7 cellular contexts compared by ENCODE assay signal in the genomic region with DNA sequence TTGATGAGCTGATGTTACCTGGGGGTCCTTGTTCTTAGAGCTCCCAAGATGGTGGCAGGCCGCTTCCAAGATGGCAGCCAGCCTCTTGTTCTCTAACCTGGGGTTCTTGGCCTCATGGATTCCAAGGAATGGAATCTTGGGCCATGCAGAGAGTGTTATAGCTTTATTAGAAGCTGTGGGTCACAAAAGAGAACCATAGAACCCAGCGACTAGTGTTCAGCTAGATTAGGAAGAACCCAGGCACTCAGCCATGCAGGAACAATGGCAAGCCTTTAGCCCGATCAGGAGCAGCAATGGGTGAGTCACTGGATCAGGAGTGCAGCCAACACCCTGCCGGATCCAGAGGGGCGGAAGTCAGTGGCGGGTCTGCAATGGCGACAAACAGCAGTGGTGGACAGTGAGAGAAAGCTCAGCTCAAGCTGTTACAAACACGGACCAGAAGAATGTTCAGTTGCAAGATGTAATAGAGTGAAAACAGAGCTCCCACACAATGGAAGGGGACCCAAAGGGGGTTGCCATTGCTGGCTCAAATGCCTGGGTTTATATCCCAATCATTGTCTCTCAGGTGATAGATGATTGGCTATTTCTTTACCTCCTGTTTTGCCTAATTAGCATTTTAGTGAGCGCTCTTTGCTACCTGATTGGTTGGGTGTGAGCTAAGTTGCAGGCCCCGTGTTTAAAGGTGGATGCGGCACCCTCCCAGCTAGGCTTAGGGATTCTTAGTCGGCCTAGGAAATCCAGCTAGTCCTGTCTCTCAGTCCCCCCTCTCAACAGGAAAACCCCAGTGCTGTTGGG. TPM values are rescaled to one million over a fixed set of nuclear protein-coding genes. Genes with fewer than 3 reads are reported as not detected.
DNase-seq lines count a peak whose midpoint lies in the region; ATAC-seq and TF ChIP-seq lines count a peak whose summit lies in the region.
"Not testable (repeated sequence)": the region's sequence is repeated elsewhere in the genome, so short reads cannot be mapped to it uniquely, and the experiment has no call there.

No MANE protein-coding gene starts in this region.

- H3K36me3 Mint-ChIP-seq in brain: not testable (repeated sequence)

- not testable (repeated sequence) for H3K9me3 ChIP-seq in RWPE2 (ENCODE audit: severe bottlenecking); esophagus squamous epithelium; heart right ventricle

- H3K4me1 ChIP-seq in RWPE2 (ENCODE audit: insufficient read depth, poor library complexity, severe bottlenecking) (peaks cover 12% of the 10 kb centered on the region), esophagus squamous epithelium (peaks cover 0 to 38% (median 12%) of the 10 kb centered on the region in 3 donors), heart right ventricle (peaks cover 0 to 22% (median 11%) of the 10 kb centered on the region in 9 donors)

- not testable (repeated sequence) for H3K4me3 Mint-ChIP-seq in brain

- H3K9me3 Mint-ChIP-seq in brain: not testable (repeated sequence)

- H3K27ac ChIP-seq in RWPE2 (ENCODE audit: poor library complexity, severe bottlenecking): not testable (repeated sequence)
- H3K27ac ChIP-seq in esophagus squamous epithelium (peak overlapping the region in 3 of 4 donors; percentile 10 to 49 (median 31)), heart right ventricle (peak overlapping the region in 7 of 10 donors; percentile 27 to 70 (median 51))

- DNase-seq in ELR (ENCODE audit: low read depth): peak; percentile 50
- not testable (repeated sequence) for DNase-seq in RWPE2 (ENCODE audit: low spot score); esophagus squamous epithelium (lab: John Stamatoyannopoulos, UW)
- peak; percentile 72 to 84 for DNase-seq in heart right ventricle
- DNase-seq in midbrain (lab: John Stamatoyannopoulos, UW): peak; percentile 71
- peak; percentile 56 for DNase-seq in renal cortical epithelial cell (ENCODE audit: low read depth)

- ATAC-seq in RWPE2 (ENCODE audit: low read depth) (peak; percentile 52; the same call in 2 of the 3 replicates), heart right ventricle (peak; percentile 83 to 95 (median 92))

- WGBS in esophagus squamous epithelium, 2 donors: 50 to 59% methylated on average over 8 to 11 of the region's 12 CpGs
- 66 to 73% methylated on average over 12 of the region's 12 CpGs for WGBS in heart right ventricle, 2 donors

- TF ChIP-seq POLR2A in esophagus squamous epithelium (IDR thresholded peaks at IDR 0.05): not testable (repeated sequence)

- H3K27me3 ChIP-seq in RWPE2 (ENCODE audit: insufficient read depth, poor library complexity, severe bottlenecking); esophagus squamous epithelium; heart right ventricle: not testable (repeated sequence)

- not testable (repeated sequence) for H3K27me3 Mint-ChIP-seq in brain

- peak overlapping the region in 3 of 5 experiments; percentile 24 to 76 (median 55) for H3K27ac Mint-ChIP-seq in brain

- TF ChIP-seq CTCF in RWPE2 (IDR thresholded peaks at IDR 0.05; ENCODE audit: poor library complexity, severe bottlenecking); brain (conservative IDR thresholded peaks at IDR 0.05); esophagus squamous epithelium (IDR thresholded peaks at IDR 0.05): not testable (repeated sequence)
- TF ChIP-seq CTCF in heart right ventricle (IDR thresholded peaks at IDR 0.05): peak in 2 of 9 donors; percentile 18 to 19

- not testable (repeated sequence) for H3K4me3 ChIP-seq in RWPE2 (ENCODE audit: severe bottlenecking); esophagus squamous epithelium; heart right ventricle

- H3K4me1 Mint-ChIP-seq in brain: peaks cover 15% of the 10 kb centered on the region

- not testable (repeated sequence) for H3K36me3 ChIP-seq in RWPE2 (ENCODE audit: low read depth); esophagus squamous epithelium; heart right ventricle

- intact Hi-C loops in esophagus squamous epithelium (cut with DNase I): not testable (repeated sequence)
- intact Hi-C loops in heart right ventricle (cut with DNase I): loop anchor here in 3 of 10 donors (2.0 to 5.0 kb wide), 4 partner anchors 24 to 60 kb away; no protein-coding TSS in a partner anchor

RNA-seq across cellular contexts. Expression of a gene that starts 58.2 kb away (rescaled TPM):
- polyA plus RNA-seq in brain (ENCODE audit: insufficient read depth, low read depth, low replicate concordance) (10.5 TPM), heart right ventricle (10 to 100 TPM; 11.5 to 15.1 TPM)
- total RNA-seq in esophagus squamous epithelium (10 to 100 TPM in 3 of 4 donors, 1 to 10 TPM in 1; 7.6 to 34.8 (median 15.9) TPM), heart right ventricle (10 to 100 TPM in 6 of 10 donors, 1 to 10 TPM in 4; 6.3 to 26.2 (median 12.3) TPM), renal cortical epithelial cell (39.2 and 51.3 TPM in 2 replicates)
